Comparison of ENCODE assay signal across 8 cellular contexts in genomic region chr14:58243790-58244555, GRCh38. TPM values are rescaled to one million over a fixed set of nuclear protein-coding genes. Genes with fewer than 3 reads are reported as not detected.
DNase-seq lines count a peak whose midpoint lies in the region; ATAC-seq and TF ChIP-seq lines count a peak whose summit lies in the region.

No MANE protein-coding gene starts in this region.

- H3K27ac Mint-ChIP-seq in Caco-2 (ENCODE audit: unreplicated experiment) = peak overlapping the region; percentile 99
- H3K27ac Mint-ChIP-seq in chondrocyte (ENCODE audit: unreplicated experiment) = peak overlapping the region; percentile 93

- WGBS in lung, 2 donors = 1% methylated on average over 16 of the region's 16 CpGs

- H3K27ac ChIP-seq in OCI-LY1 (ENCODE audit: low read depth, low read length, poor library complexity, severe bottlenecking) = peak overlapping the region; percentile 76
- H3K27ac ChIP-seq in lung (ENCODE audit: low read depth in 1 of 2, low read length in 1 of 2) = peak overlapping the region; percentile 77 to 85
- peak overlapping the region; percentile 97 for H3K27ac ChIP-seq in upper lobe of right lung

- peaks cover 41% of the 10 kb centered on the region for H3K79me2 ChIP-seq in OCI-LY1 (ENCODE audit: insufficient read depth, low read length)

- peak in 1 of 2 experiments; percentile 21 for DNase-seq in Caco-2
- DNase-seq in chondrocyte (ENCODE audit: low spot score) = no peak
- peak; percentile 39 for DNase-seq in lung (ENCODE audit: low spot score)
- DNase-seq in upper lobe of right lung = no peak
- DNase-seq in cerebellar cortex (ENCODE audit: low spot score) = no peak

- H3K27me3 Mint-ChIP-seq in Caco-2 (ENCODE audit: insufficient read depth, unreplicated experiment) (no peaks in the 10 kb centered on the region), chondrocyte (ENCODE audit: low read depth) (no peaks in the 10 kb centered on the region)

- peak overlapping the region; percentile 44; the same call in 1 of the 2 replicates for H2AFZ ChIP-seq in OCI-LY1 (ENCODE audit: low read length)

- H3K27me3 ChIP-seq in Caco-2 (replicated peaks; ENCODE audit: control insufficient read depth, insufficient read depth, low read length) (no peaks in the 10 kb centered on the region), OCI-LY1 (ENCODE audit: insufficient read depth, low read length) (no peaks in the 10 kb centered on the region), lung (ENCODE audit: control insufficient read depth, insufficient read depth) (no peaks in the 10 kb centered on the region), upper lobe of right lung (no peaks in the 10 kb centered on the region)

- peaks cover 3% of the 10 kb centered on the region; the same call in 1 of the 2 replicates for H4K20me1 ChIP-seq in OCI-LY1 (ENCODE audit: insufficient read depth, low read length)

- intact Hi-C loops in Caco-2 (cut with micrococcal nuclease; ENCODE audit: unreplicated experiment) (loop anchor here (1.0 to 5.0 kb wide), 3 partner anchors 42 to 54 kb away; partner anchors contain the start of genes ACTR10 and ARID4A), upper lobe of right lung (cut with DNase I) (no loop called here)

- H3K9me3 ChIP-seq in Caco-2 (no peaks in the 10 kb centered on the region), OCI-LY1 (ENCODE audit: low read length) (no peaks in the 10 kb centered on the region), lung (ENCODE audit: control insufficient read depth in 2 of 2, insufficient read depth in 1 of 2, low read length in 1 of 2) (no peaks in the 10 kb centered on the region), upper lobe of right lung (no peaks in the 10 kb centered on the region)

- H3K4me1 Mint-ChIP-seq in Caco-2 (ENCODE audit: low read depth, unreplicated experiment) (peaks cover 9% of the 10 kb centered on the region), chondrocyte (ENCODE audit: low read depth) (peaks cover 38% of the 10 kb centered on the region)

- H3K4me3 Mint-ChIP-seq in Caco-2 (ENCODE audit: unreplicated experiment) = peak overlapping the region; percentile 96
- peak overlapping the region; percentile 93 for H3K4me3 Mint-ChIP-seq in chondrocyte (ENCODE audit: unreplicated experiment)

- no peak for TF ChIP-seq CTCF in Caco-2 (IDR thresholded peaks at IDR 0.05; ENCODE audit: insufficient read depth in 1 of 2, low read depth in 1 of 2, low read length in 1 of 2, severe bottlenecking in 1 of 2, unreplicated experiment in 1 of 2)
- no peak for TF ChIP-seq CTCF in OCI-LY1 (IDR thresholded peaks at IDR 0.05; ENCODE audit: low read length)
- no peak for TF ChIP-seq CTCF in chondrocyte (IDR thresholded peaks at IDR 0.05)
- no peak for TF ChIP-seq CTCF in lung (IDR thresholded peaks at IDR 0.05; ENCODE audit: control extremely low read depth, extremely low read depth)
- TF ChIP-seq CTCF in upper lobe of right lung (IDR thresholded peaks at IDR 0.05) = no peak

- H3K36me3 ChIP-seq in Caco-2 (ENCODE audit: control insufficient read depth, insufficient read depth, low read length) = no peaks in the 10 kb centered on the region
- H3K36me3 ChIP-seq in OCI-LY1 (ENCODE audit: insufficient read depth, low read length) = peaks cover 22% of the 10 kb centered on the region
- peaks cover 0 to 5% of the 10 kb centered on the region in 2 donors for H3K36me3 ChIP-seq in lung (ENCODE audit: control insufficient read depth in 2 of 2, insufficient read depth in 2 of 2, low read length in 2 of 2)
- peaks cover 13% of the 10 kb centered on the region for H3K36me3 ChIP-seq in upper lobe of right lung

- POLR2A ChIA-PET in Caco-2 (lab: Charles Lee) = interaction anchor here (1.1 to 1.7 kb wide), 6 partner anchors 11 to 54 kb away, joined by 3 to 27 read pairs (median 6); partner anchors contain the start of gene ARID4A

- H3K4me2 ChIP-seq in OCI-LY1 (ENCODE audit: low read length) = peak overlapping the region; percentile 89

- peak overlapping the region; percentile 84 for H3K9ac ChIP-seq in OCI-LY1 (ENCODE audit: low read length)

- no peaks in the 10 kb centered on the region for H3K9me2 ChIP-seq in OCI-LY1 (ENCODE audit: low read depth, low read length)

- H3K36me3 Mint-ChIP-seq in Caco-2 (ENCODE audit: insufficient read depth, unreplicated experiment) (peaks cover 36% of the 10 kb centered on the region), chondrocyte (ENCODE audit: low read depth) (peaks cover 4% of the 10 kb centered on the region)

- BruUV-seq in Caco-2 (replicated peaks; lab: Mats Ljungman, UMichigan) = TSS peak; percentile 96

- H3K9me3 Mint-ChIP-seq in Caco-2 (ENCODE audit: unreplicated experiment) (no peaks in the 10 kb centered on the region), chondrocyte (ENCODE audit: low read depth) (no peaks in the 10 kb centered on the region)

- H3F3A ChIP-seq in OCI-LY1 (ENCODE audit: insufficient read depth, low read length) = peaks cover 11% of the 10 kb centered on the region

- H3K4me3 ChIP-seq in Caco-2 (ENCODE audit: low read depth, low read length) (peak overlapping the region; percentile 96), OCI-LY1 (ENCODE audit: low read depth, low read length, poor library complexity, severe bottlenecking) (peak overlapping the region; percentile 94), lung (peak overlapping the region; percentile 37), upper lobe of right lung (peak overlapping the region; percentile 77)

- H3K4me1 ChIP-seq in Caco-2 (peaks cover 21% of the 10 kb centered on the region; the same call in 1 of the 2 replicates), OCI-LY1 (ENCODE audit: insufficient read depth, low read length, severe bottlenecking) (peaks cover 52% of the 10 kb centered on the region), lung (ENCODE audit: control insufficient read depth in 2 of 2, insufficient read depth in 2 of 2, low read length in 2 of 2) (peaks cover 2 to 20% of the 10 kb centered on the region in 2 donors), upper lobe of right lung (peaks cover 30% of the 10 kb centered on the region)

- CTCF ChIA-PET in Caco-2 (lab: Charles Lee) = interaction anchor here (0.6 to 1.3 kb wide), 3 partner anchors 42 to 112 kb away, joined by 3 to 7 read pairs (median 4); partner anchors contain the start of gene ARID4A

- peak; percentile 33 for ATAC-seq in GM19372 (IDR thresholded peaks at IDR 0.05; ENCODE audit: low read depth, unreplicated experiment)
- peak; percentile 35 for ATAC-seq in HG03432 (IDR thresholded peaks at IDR 0.05; ENCODE audit: unreplicated experiment)
- peak; percentile 12 for ATAC-seq in lung (ENCODE audit: insufficient read depth, low FRiP score)
- ATAC-seq in upper lobe of right lung = peak; percentile 15

RNA-seq across cellular contexts. Expression of gene PSMA3, which starts 0.7 kb away (rescaled TPM):
- total RNA-seq in Caco-2 (2022) = 334 and 352 TPM in 2 replicates
- 132 to 162 TPM (median 136 TPM) in 3 replicates for total RNA-seq in chondrocyte
- total RNA-seq in lung = 100 to 1,000 TPM in 1 of 2 donors, 10 to 100 TPM in 1; 64.3 to 167 TPM
- polyA plus RNA-seq in lung = 100 to 1,000 TPM; 194 to 302 TPM
- 146 TPM for total RNA-seq in upper lobe of right lung

RNA-seq across cellular contexts. Expression of gene ACTR10, which starts 44.0 kb away (rescaled TPM):
- total RNA-seq in Caco-2 (2022) (49.0 and 50.1 TPM in 2 replicates), chondrocyte (92.8 to 98.7 TPM (median 98.6 TPM) in 3 replicates), lung (10 to 100 TPM; 56.7 to 83.6 TPM), upper lobe of right lung (61.7 TPM)
- 10 to 100 TPM; 53.8 to 77.9 TPM for polyA plus RNA-seq in lung

RNA-seq across cellular contexts. Expression of gene ARID4A, which starts 54.4 kb away (rescaled TPM):
- total RNA-seq in Caco-2 (2022) (30.7 and 31.5 TPM in 2 replicates), chondrocyte (14.0 to 23.7 TPM (median 19.1 TPM) in 3 replicates), lung (10 to 100 TPM; 21.5 to 49.3 TPM), upper lobe of right lung (37.0 TPM)
- polyA plus RNA-seq in lung = 1 to 10 TPM; 7.3 to 8.9 TPM

Comparison
In these comparisons a context has a peak if more than half of its experiments do, and no peak if none do; other contexts are left out.
1. H3K4me3 ChIP-seq: peak in every context shown above with its lines; median percentile 96 in Caco-2; 94 in OCI-LY1; 77 in upper lobe of right lung; 37 in lung.